In genomic region chr19:50513746-50514345, GRCh38 we compare ENCODE assay signal across 13 cellular contexts. TPM values are rescaled to one million over a fixed set of nuclear protein-coding genes. Genes with fewer than 3 reads are reported as not detected.
DNase-seq lines count a peak whose midpoint lies in the region; ATAC-seq and TF ChIP-seq lines count a peak whose summit lies in the region.
"Had no signal": no experiment of that assay in that cellular context is flagged by ENCODE, and none has a peak within 500 bp of the region (broad histone marks: within the 10 kb centered on the region; RNA-seq: fewer than 3 reads in every experiment).

Gene ASPDH (minus strand): TSS chr19:50513913. CDS start chr19:50513823, 90 bp downstream.

- no peak for TF ChIP-seq CTCF in cardiac muscle cell (IDR thresholded peaks at IDR 0.05; ENCODE audit: low read depth, low read length)
- TF ChIP-seq CTCF in right lobe of liver (IDR thresholded peaks at IDR 0.05) = no peak
- TF ChIP-seq CTCF in type B pancreatic cell (conservative IDR thresholded peaks at IDR 0.05) = no peak

- H3K27ac ChIP-seq in cardiac muscle cell (peak within 1 kb of the TSS; percentile 72), right lobe of liver (peak within 1 kb of the TSS; percentile 63 to 85 (median 72))

- H3K27me3 ChIP-seq in cardiac muscle cell = no peaks in the 10 kb centered on the region
- no peaks in the 10 kb centered on the region for H3K27me3 ChIP-seq in right lobe of liver

- H3K36me3 ChIP-seq in cardiac muscle cell = peaks cover 3% of the 10 kb centered on the region
- H3K36me3 ChIP-seq in right lobe of liver = no peaks in the 10 kb centered on the region

- H3K27ac Mint-ChIP-seq in activated naive CD8-positive, alpha-beta T cell treated with anti-CD3 and anti-CD28 coated beads, Interleukin-2, amount 10 ng/mL, durations not matched to agents 7 days and 5 days = peak within 1 kb of the TSS; percentile 42
- H3K27ac Mint-ChIP-seq in type B pancreatic cell = no peak within 1 kb of the TSS

- H3K9me3 Mint-ChIP-seq in activated naive CD8-positive, alpha-beta T cell treated with anti-CD3 and anti-CD28 coated beads, Interleukin-2, amount 10 ng/mL, durations not matched to agents 7 days and 5 days = no peaks in the 10 kb centered on the region
- no peaks in the 10 kb centered on the region for H3K9me3 Mint-ChIP-seq in type B pancreatic cell
- H3K9me3 Mint-ChIP-seq: stimulated activated naive CD8-positive, alpha-beta T cell treated with anti-CD3 and anti-CD28 coated beads, Interleukin-15, amount 100 ng/mL, for 72 hours had no signal

- peak within 1 kb of the TSS; percentile 18 for H3K4me3 Mint-ChIP-seq in activated naive CD8-positive, alpha-beta T cell treated with anti-CD3 and anti-CD28 coated beads, Interleukin-2, amount 10 ng/mL, durations not matched to agents 7 days and 5 days
- H3K4me3 Mint-ChIP-seq in type B pancreatic cell = peak within 1 kb of the TSS; percentile 72

- H3K4me3 ChIP-seq in cardiac muscle cell (no peak within 1 kb of the TSS), right lobe of liver (peak within 1 kb of the TSS; percentile 32 to 59 (median 57))

- 32% methylated on average over 9 of the region's 22 CpGs for WGBS in right lobe of liver (ENCODE audit: insufficient coverage, low coverage, low lambda C conversion rate, missing lambda C conversion rate)

- intact Hi-C loops in left cardiac atrium (cut with DNase I) = no loop called here
- intact Hi-C loops in right lobe of liver (cut with DNase I) = no loop called here

- H3K36me3 Mint-ChIP-seq in activated naive CD8-positive, alpha-beta T cell treated with anti-CD3 and anti-CD28 coated beads, Interleukin-2, amount 10 ng/mL, durations not matched to agents 7 days and 5 days = peaks cover under 1% of the 10 kb centered on the region
- H3K36me3 Mint-ChIP-seq in type B pancreatic cell = no peaks in the 10 kb centered on the region

- DNase-seq in cardiac muscle cell (ENCODE audit: low read depth in 1 of 2, low spot score in 1 of 2) = no peak
- DNase-seq in left cardiac atrium = no peak
- DNase-seq in activated naive CD8-positive, alpha-beta T cell treated with anti-CD3 and anti-CD28 coated beads, Interleukin-2, amount 10 ng/mL, durations not matched to agents 7 days and 5 days = no peak
- peak in 2 of 3 donors; percentile 78 to 81 for DNase-seq in right lobe of liver
- no peak for DNase-seq in type B pancreatic cell (ENCODE audit: extremely low spot score, unreplicated experiment)
- DNase-seq in stimulated activated CD4-positive, alpha-beta T cell treated with anti-CD3 and anti-CD28 coated beads, Interleukin-4, amount 100 ng/mL, for 24 hours = no peak
- no peak for DNase-seq in stimulated activated naive CD8-positive, alpha-beta T cell treated with anti-CD3 and anti-CD28 coated beads, Interleukin-15, Interleukin-2, amounts not matched to agents 100 U/mL and 50 U/mL, for 24 hours
- no peak for DNase-seq in D341Med (ENCODE audit: low spot score)
- DNase-seq: activated CD4-positive, CD25-positive, alpha-beta regulatory T cell; activated gamma-delta T cell treated with Interleukin-2 at 50 U/mL for 16 hours; stimulated activated naive CD8-positive, alpha-beta T cell treated with anti-CD3 and anti-CD28 coated beads, Interleukin-15, amount 100 ng/mL, for 72 hours had no signal

- peak; percentile 75 for TF ChIP-seq POLR2A in right lobe of liver (IDR thresholded peaks at IDR 0.05)

- H3K9me3 ChIP-seq in cardiac muscle cell (ENCODE audit: low read depth) (no peaks in the 10 kb centered on the region), right lobe of liver (no peaks in the 10 kb centered on the region)

- ATAC-seq in left cardiac atrium (no peak), right lobe of liver (peak; percentile 55 to 70 (median 62))
- ATAC-seq in activated naive CD8-positive, alpha-beta T cell treated with anti-CD3 and anti-CD28 coated beads, Interleukin-2, amount 10 ng/mL, durations not matched to agents 7 days and 5 days (ENCODE audit: low read depth) = no peak
- no peak for ATAC-seq in stimulated activated naive CD8-positive, alpha-beta T cell treated with anti-CD3 and anti-CD28 coated beads, Interleukin-15, Interleukin-2, amounts not matched to agents 100 U/mL and 50 U/mL, for 24 hours
- ATAC-seq: stimulated activated naive CD8-positive, alpha-beta T cell treated with anti-CD3 and anti-CD28 coated beads, Interleukin-15, amount 100 ng/mL, for 72 hours had no signal

- peaks cover 16% of the 10 kb centered on the region for H3K4me1 Mint-ChIP-seq in activated naive CD8-positive, alpha-beta T cell treated with anti-CD3 and anti-CD28 coated beads, Interleukin-2, amount 10 ng/mL, durations not matched to agents 7 days and 5 days
- peaks cover 13% of the 10 kb centered on the region for H3K4me1 Mint-ChIP-seq in type B pancreatic cell (ENCODE audit: unreplicated experiment)

- POLR2A ChIA-PET in activated naive CD8-positive, alpha-beta T cell treated with anti-CD3 and anti-CD28 coated beads, Interleukin-2, amount 10 ng/mL, durations not matched to agents 7 days and 5 days (lab: Charles Lee) = no interaction called here

- peaks cover 6% of the 10 kb centered on the region for H3K27me3 Mint-ChIP-seq in activated naive CD8-positive, alpha-beta T cell treated with anti-CD3 and anti-CD28 coated beads, Interleukin-2, amount 10 ng/mL, durations not matched to agents 7 days and 5 days
- peaks cover 3% of the 10 kb centered on the region for H3K27me3 Mint-ChIP-seq in type B pancreatic cell

- H3K4me1 ChIP-seq in cardiac muscle cell (ENCODE audit: low read depth) (peaks cover 31% of the 10 kb centered on the region), right lobe of liver (peaks cover 0 to 17% (median 4%) of the 10 kb centered on the region in 4 donors)

RNA-seq across cellular contexts. Expression of gene ASPDH, which starts in this region (rescaled TPM):
- total RNA-seq in cardiac muscle cell (not detected in 2 replicates), left cardiac atrium (not detected), right lobe of liver (10 to 100 TPM; 22.1 to 67.8 (median 44.8) TPM), type B pancreatic cell (ENCODE audit: low replicate concordance) (not detected in 2 replicates)
- not detected in 2 replicates for polyA plus RNA-seq in cardiac muscle cell
- total RNA-seq in activated naive CD8-positive, alpha-beta T cell treated with anti-CD3 and anti-CD28 coated beads, Interleukin-2, amount 10 ng/mL, durations not matched to agents 7 days and 5 days = not detected
- total RNA-seq: endothelial cell of umbilical vein, myocyte had no signal
- polyA plus RNA-seq: endothelial cell of umbilical vein had no signal

Comparison
In these comparisons a context has a peak if more than half of its experiments do, and no peak if none do; other contexts are left out.
1. RNA of gene ASPDH (total RNA-seq): 22.1 to 67.8 TPM in right lobe of liver; not detected in type B pancreatic cell, not detected in cardiac muscle cell, not detected in left cardiac atrium and not detected in activated naive CD8-positive, alpha-beta T cell treated with anti-CD3 and anti-CD28 coated beads, Interleukin-2, amount 10 ng/mL, durations not matched to agents 7 days and 5 days; every median in the first group is over 10 times any median in the second.
2. DNase-seq: peak in right lobe of liver (2 of 3); none in cardiac muscle cell (0 of 2), left cardiac atrium (single experiment), activated naive CD8-positive, alpha-beta T cell treated with anti-CD3 and anti-CD28 coated beads, Interleukin-2, amount 10 ng/mL, durations not matched to agents 7 days and 5 days (single experiment), type B pancreatic cell (single experiment), stimulated activated CD4-positive, alpha-beta T cell treated with anti-CD3 and anti-CD28 coated beads, Interleukin-4, amount 100 ng/mL, for 24 hours (single experiment), stimulated activated naive CD8-positive, alpha-beta T cell treated with anti-CD3 and anti-CD28 coated beads, Interleukin-15, Interleukin-2, amounts not matched to agents 100 U/mL and 50 U/mL, for 24 hours (single experiment) and D341Med (single experiment).
3. ATAC-seq: peak in right lobe of liver (4 of 4); none in left cardiac atrium (0 of 2), activated naive CD8-positive, alpha-beta T cell treated with anti-CD3 and anti-CD28 coated beads, Interleukin-2, amount 10 ng/mL, durations not matched to agents 7 days and 5 days (single experiment) and stimulated activated naive CD8-positive, alpha-beta T cell treated with anti-CD3 and anti-CD28 coated beads, Interleukin-15, Interleukin-2, amounts not matched to agents 100 U/mL and 50 U/mL, for 24 hours (single experiment).